8 cellular contexts compared by ENCODE assay signal in the genomic region with DNA sequence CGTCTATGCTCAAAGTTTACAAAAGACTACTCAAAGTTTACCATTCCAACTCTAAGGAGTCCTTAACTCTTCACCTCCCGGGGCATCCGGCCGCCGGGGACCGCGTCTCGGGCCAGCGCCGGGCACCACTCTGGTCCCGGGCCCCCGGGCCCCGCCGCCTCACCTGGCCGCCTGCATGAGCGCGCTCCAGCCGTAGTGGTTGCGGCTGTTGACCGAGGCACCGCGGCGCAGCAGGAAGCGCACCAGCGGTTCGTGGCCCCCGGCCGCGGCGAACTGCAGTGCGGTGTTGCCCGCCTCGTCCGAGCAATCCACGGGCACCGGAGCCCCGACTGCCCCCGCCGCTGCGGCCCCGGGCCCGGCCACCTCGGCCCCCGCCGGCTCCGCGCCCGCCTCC. TPM values are rescaled to one million over a fixed set of nuclear protein-coding genes. Genes with fewer than 3 reads are reported as not detected.
DNase-seq lines count a peak whose midpoint lies in the region; ATAC-seq, FAIRE-seq and TF ChIP-seq lines count a peak whose summit lies in the region.

No MANE protein-coding gene starts in this region.

- intact Hi-C loops in HepG2 (cut with micrococcal nuclease; ENCODE audit: unreplicated experiment) = no loop called here

- TF ChIP-seq EP300 in HepG2 (IDR thresholded peaks at IDR 0.05; ENCODE audit: low read depth in 2 of 2, low read length in 2 of 2) (no peak), HepG2 (CRISPR knock-in tag; IDR thresholded peaks at IDR 0.05; ENCODE audit: borderline replicate concordance) (no peak)

- DNase-seq in HAP-1 (ENCODE audit: low spot score in 2 of 2) (peak in 1 of 2 experiments; percentile 37), NCI-H69 (lab: John Stamatoyannopoulos, UW) (peak; percentile 76), brain microvascular endothelial cell (no peak), HepG2 (ENCODE audit: low spot score) (no peak), NK-92 (lab: John Stamatoyannopoulos, UW; ENCODE audit: unreplicated experiment) (no peak)
- no peak for DNase-seq in effector CD8-positive, alpha-beta T cell (lab: John Stamatoyannopoulos, UW)

- 5% methylated on average over 20 of the region's 48 CpGs for WGBS in HepG2 (ENCODE audit: low lambda C conversion rate)

- TF ChIP-seq POLR2A in HepG2 (IDR thresholded peaks at IDR 0.05; ENCODE audit: insufficient read depth in 1 of 2, low read depth in 2 of 2, low read length in 2 of 2) = no peak

- H3K27ac ChIP-seq in brain microvascular endothelial cell (peak overlapping the region; percentile 30), HepG2 (ENCODE audit: extremely low read length, insufficient read depth, low read length) (no peak overlapping the region), subcutaneous abdominal adipose tissue (ENCODE audit: low read depth, low read length) (peak overlapping the region; percentile 37)

- FAIRE-seq in HepG2 (lab: Jason Lieb, UNC) = no peak

- in situ Hi-C loops in HAP-1 (cut with MboI; ENCODE audit: low sequenced_read_pairs) = no loop called here
- in situ Hi-C loops in brain microvascular endothelial cell (cut with HindIII; ENCODE audit: low pct_ligation_motif_present, low sequenced_read_pairs) = no loop called here
- in situ Hi-C loops in HepG2 (cut with HindIII; ENCODE audit: extremely low pct_ligation_motif_present, low pct_unique_long_range_greater_than_20kb) = no loop called here

- 0 out of 2 replicates have a peak, but pooled peaks cover 2% of the 10 kb centered on the region for H3K9me3 ChIP-seq in HAP-1
- 0 out of 2 replicates have a peak, but pooled peaks cover 9% of the 10 kb centered on the region for H3K9me3 ChIP-seq in HepG2 (ENCODE audit: low read length)
- peaks cover 0 to 5% (median 0%) of the 10 kb centered on the region in 5 donors for H3K9me3 ChIP-seq in subcutaneous abdominal adipose tissue (ENCODE audit: control insufficient read depth in 5 of 5, low read length in 5 of 5)

- H3K36me3 ChIP-seq in HAP-1 (replicated peaks) = no peaks in the 10 kb centered on the region; the same call in 1 of the 2 replicates
- no peaks in the 10 kb centered on the region for H3K36me3 ChIP-seq in brain microvascular endothelial cell (replicated peaks)
- H3K36me3 ChIP-seq in HepG2 (replicated peaks in 1 of 2; ENCODE audit: control insufficient read depth in 1 of 2, insufficient read depth in 2 of 2, low read length in 2 of 2) = no peaks in the 10 kb centered on the region
- no peaks in the 10 kb centered on the region for H3K36me3 ChIP-seq in subcutaneous abdominal adipose tissue (ENCODE audit: control insufficient read depth in 5 of 5, insufficient read depth in 5 of 5, low read length in 5 of 5)

- no peak overlapping the region for H2AFZ ChIP-seq in HepG2 (ENCODE audit: low read length)

- H4K20me1 ChIP-seq in HepG2 (ENCODE audit: insufficient read depth, low read length) = peaks cover 2% of the 10 kb centered on the region; the same call in 1 of the 2 replicates

- POLR2A ChIA-PET in HepG2 (lab: Yijun Ruan, JAX) = no interaction called here

- ATAC-seq in GM18498 (IDR thresholded peaks at IDR 0.05; ENCODE audit: unreplicated experiment) (peak; percentile 31), HepG2 (peak; percentile 46)

- no peaks in the 10 kb centered on the region for H3K79me2 ChIP-seq in HepG2 (ENCODE audit: insufficient read depth, low read length)

- H3K9ac ChIP-seq in HepG2 (ENCODE audit: insufficient read depth, low read depth, low read length) (peak overlapping the region; percentile 64; the same call in 1 of the 2 replicates), subcutaneous abdominal adipose tissue (ENCODE audit: low read length in 5 of 5) (peak overlapping the region in 4 of 5 donors; percentile 69 to 72 (median 71))

- no peak for TF ChIP-seq CTCF in brain microvascular endothelial cell (IDR thresholded peaks at IDR 0.05; ENCODE audit: low read depth, low read length, missing control alignments)
- TF ChIP-seq CTCF in HepG2 (CRISPR knock-in tag; IDR thresholded peaks at IDR 0.05) = no peak

- H3K27me3 ChIP-seq in HAP-1 (ENCODE audit: low read depth) = no peaks in the 10 kb centered on the region
- H3K27me3 ChIP-seq in brain microvascular endothelial cell (replicated peaks) = no peaks in the 10 kb centered on the region
- peaks cover 2 to 6% of the 10 kb centered on the region in 2 experiments; a peak in 2 of 5 replicates for H3K27me3 ChIP-seq in HepG2 (ENCODE audit: control insufficient read depth in 1 of 2, insufficient read depth in 2 of 2, low read length in 2 of 2)
- H3K27me3 ChIP-seq in subcutaneous abdominal adipose tissue (ENCODE audit: control insufficient read depth in 5 of 5, insufficient read depth in 4 of 5, low read length in 5 of 5) = no peaks in the 10 kb centered on the region

- H3K4me2 ChIP-seq in HepG2 (ENCODE audit: low read depth, low read length) = peak overlapping the region; percentile 83

- TF ChIP-seq RAD21 in HepG2 (CRISPR knock-in tag; IDR thresholded peaks at IDR 0.05) = no peak

- peak overlapping the region; percentile 46 for H3K4me3 ChIP-seq in HAP-1
- H3K4me3 ChIP-seq in brain microvascular endothelial cell (ENCODE audit: low read depth, low read length) = peak overlapping the region; percentile 64
- peak overlapping the region; percentile 64 to 74 (median 66) for H3K4me3 ChIP-seq in HepG2 (replicated peaks in 1 of 3; ENCODE audit: insufficient read depth in 1 of 3, low read depth in 2 of 3, low read length in 3 of 3)
- peak overlapping the region; percentile 46 to 80 (median 65) for H3K4me3 ChIP-seq in subcutaneous abdominal adipose tissue (ENCODE audit: low read depth in 1 of 5, low read length in 5 of 5)

- no TSS peak for BruUV-seq in HepG2 (replicated peaks; lab: Mats Ljungman, UMichigan)

- H3K4me1 ChIP-seq in HAP-1 = peaks cover 19% of the 10 kb centered on the region
- H3K4me1 ChIP-seq in HepG2 (ENCODE audit: insufficient read depth, low read length) = peaks cover 11% of the 10 kb centered on the region
- H3K4me1 ChIP-seq in subcutaneous abdominal adipose tissue (ENCODE audit: control insufficient read depth in 5 of 5, insufficient read depth in 5 of 5, low read length in 5 of 5) = peaks cover 2 to 27% (median 24%) of the 10 kb centered on the region in 5 donors

- CTCF ChIA-PET in HepG2 (lab: Yijun Ruan, JAX; ENCODE audit: low intra/inter-chr PET ratio, low total read pairs) = interaction anchor here (1.3 to 1.4 kb wide), 2 partner anchors 20 to 480 kb away, joined by 4 to 5 read pairs; no protein-coding TSS in a partner anchor

TF ChIP-seq in HepG2, 621 proteins besides CTCF, POLR2A, EP300 and RAD21 (continues in another document):
- TF ChIP-seq ZNF878 (CRISPR knock-in tag; IDR thresholded peaks at IDR 0.05) = no peak
- peak; percentile 57; the same call in 1 of the 2 replicates for TF ChIP-seq ZFY (CRISPR knock-in tag; IDR thresholded peaks at IDR 0.05)

RNA-seq across cellular contexts. Expression of a gene that starts 0.4 kb away (rescaled TPM):
- total RNA-seq in HepG2 (2016; rRNA removed; fragmentation: Illumina TruSeq; extraction: Trizol) = 7.0 and 8.8 TPM in 2 replicates
- total RNA-seq in HepG2 (2016; cell fraction: cytosol; rRNA removed; fragmentation: Illumina TruSeq; extraction: Trizol; ENCODE audit: low read depth) = 20.5 and 22.8 TPM in 2 replicates
- 6.5 and 9.0 TPM in 2 replicates for total RNA-seq in HepG2 (2016; cell fraction: insoluble cytoplasmic fraction; rRNA removed; fragmentation: Illumina TruSeq; extraction: Trizol)
- 20.3 and 21.8 TPM in 2 replicates for total RNA-seq in HepG2 (2016; cell fraction: membrane; rRNA removed; fragmentation: Illumina TruSeq; extraction: Trizol)
- total RNA-seq in HepG2 (2016; cell fraction: nucleus; rRNA removed; fragmentation: Illumina TruSeq; extraction: Trizol) = 4.9 and 8.5 TPM in 2 replicates
- polyA plus RNA-seq in HepG2 (2011; rRNA removed) = 9.5 and 10.7 TPM in 2 replicates
- polyA plus RNA-seq in HepG2 (2011; cell fraction: cytosol; rRNA removed) = 8.8 and 12.0 TPM in 2 replicates
- 24.5 and 25.8 TPM in 2 replicates for polyA plus RNA-seq in HepG2 (2011; cell fraction: nucleus; rRNA removed)
- polyA plus RNA-seq in HepG2 (2012) = 7.1 and 10.8 TPM in 2 replicates
- polyA plus RNA-seq in HepG2 (2016; cell fraction: cytosol; fragmentation: Illumina TruSeq; extraction: Trizol; ENCODE audit: low read depth) = 26.8 and 27.0 TPM in 2 replicates
- polyA plus RNA-seq in HepG2 (2016; cell fraction: insoluble cytoplasmic fraction; fragmentation: Illumina TruSeq; extraction: Trizol; ENCODE audit: low read depth) = 6.2 and 8.9 TPM in 2 replicates
- polyA plus RNA-seq in HepG2 (2016; cell fraction: membrane; fragmentation: Illumina TruSeq; extraction: Trizol; ENCODE audit: low read depth) = 22.6 and 25.9 TPM in 2 replicates
- polyA plus RNA-seq in HepG2 (2016; cell fraction: nucleus; fragmentation: Illumina TruSeq; extraction: Trizol; ENCODE audit: insufficient read depth, low read depth) = 15.9 and 18.2 TPM in 2 replicates
- 12.2 and 13.0 TPM in 2 replicates for polyA minus RNA-seq in HepG2 (2011; rRNA and poly(A)+ RNA removed; ENCODE audit: low replicate concordance)
- polyA minus RNA-seq in HepG2 (2011; cell fraction: cytosol; rRNA and poly(A)+ RNA removed) = 4.2 and 4.9 TPM in 2 replicates
- polyA minus RNA-seq in HepG2 (2011; cell fraction: nucleus; rRNA and poly(A)+ RNA removed) = 5.9 and 9.3 TPM in 2 replicates

RNA-seq across cellular contexts. Expression of a gene that starts 11.5 kb away (rescaled TPM):
- total RNA-seq in HepG2 (2016; rRNA removed; fragmentation: Illumina TruSeq; extraction: Trizol) = 0.07 TPM in 1 of 2 replicates, not detected in the other
- total RNA-seq in HepG2 (2016; cell fraction: cytosol; rRNA removed; fragmentation: Illumina TruSeq; extraction: Trizol; ENCODE audit: low read depth) = not detected in 2 replicates
- not detected in 2 replicates for total RNA-seq in HepG2 (2016; cell fraction: insoluble cytoplasmic fraction; rRNA removed; fragmentation: Illumina TruSeq; extraction: Trizol)
- total RNA-seq in HepG2 (2016; cell fraction: membrane; rRNA removed; fragmentation: Illumina TruSeq; extraction: Trizol) = not detected in 2 replicates
- total RNA-seq in HepG2 (2016; cell fraction: nucleus; rRNA removed; fragmentation: Illumina TruSeq; extraction: Trizol) = not detected in 2 replicates
- 0.04 TPM in 1 of 2 replicates, not detected in the other for polyA plus RNA-seq in HepG2 (2011; rRNA removed)
- polyA plus RNA-seq in HepG2 (2011; cell fraction: cytosol; rRNA removed) = 0.05 and 0.13 TPM in 2 replicates
- 0.58 TPM in 1 of 2 replicates, not detected in the other for polyA plus RNA-seq in HepG2 (2011; cell fraction: nucleus; rRNA removed)
- polyA plus RNA-seq in HepG2 (2012) = not detected in 2 replicates
- not detected in 2 replicates for polyA plus RNA-seq in HepG2 (2016; cell fraction: cytosol; fragmentation: Illumina TruSeq; extraction: Trizol; ENCODE audit: low read depth)
- polyA plus RNA-seq in HepG2 (2016; cell fraction: insoluble cytoplasmic fraction; fragmentation: Illumina TruSeq; extraction: Trizol; ENCODE audit: low read depth) = not detected in 2 replicates
- polyA plus RNA-seq in HepG2 (2016; cell fraction: membrane; fragmentation: Illumina TruSeq; extraction: Trizol; ENCODE audit: low read depth) = not detected in 2 replicates
- not detected in 2 replicates for polyA plus RNA-seq in HepG2 (2016; cell fraction: nucleus; fragmentation: Illumina TruSeq; extraction: Trizol; ENCODE audit: insufficient read depth, low read depth)
- polyA minus RNA-seq in HepG2 (2011; rRNA and poly(A)+ RNA removed; ENCODE audit: low replicate concordance) = 0.47 TPM in 1 of 2 replicates, not detected in the other
- polyA minus RNA-seq in HepG2 (2011; cell fraction: cytosol; rRNA and poly(A)+ RNA removed) = not detected in 2 replicates
- polyA minus RNA-seq in HepG2 (2011; cell fraction: nucleus; rRNA and poly(A)+ RNA removed) = not detected in 2 replicates
